1 cellular context compared by ENCODE assay signal in genomic region chr10:73908853-73909611, GRCh38.
TF ChIP-seq lines count a peak whose summit lies in the region.

No MANE protein-coding gene starts in this region.

TF ChIP-seq in HepG2, 621 proteins besides CTCF, POLR2A, EP300 and RAD21 (continued from another document):
- TF ChIP-seq ZNF512B (CRISPR knock-in tag; IDR thresholded peaks at IDR 0.05; ENCODE audit: borderline replicate concordance) (no peak), ZNF317 (CRISPR knock-in tag; IDR thresholded peaks at IDR 0.05) (no peak), ZNF256 (CRISPR knock-in tag; conservative IDR thresholded peaks at IDR 0.05) (no peak)
